In genomic region chr11:117206111-117206510, GRCh38 we compare ENCODE assay signal across 7 cellular contexts. TPM values are rescaled to one million over a fixed set of nuclear protein-coding genes. Genes with fewer than 3 reads are reported as not detected.
DNase-seq lines count a peak whose midpoint lies in the region; ATAC-seq and TF ChIP-seq lines count a peak whose summit lies in the region.
"Not testable (repeated sequence)": the region's sequence is repeated elsewhere in the genome, so short reads cannot be mapped to it uniquely, and the experiment has no call there.

No MANE protein-coding gene starts in this region.

- not testable (repeated sequence) for H3K4me3 Mint-ChIP-seq in H9; chondrocyte (ENCODE audit: unreplicated experiment); mesothelial cell of epicardium; osteocyte (ENCODE audit: unreplicated experiment)

- not testable (repeated sequence) for H3K9ac ChIP-seq in H9 (ENCODE audit: extremely low read depth, insufficient read length, low read length)
- H3K9ac ChIP-seq in adipocyte (ENCODE audit: low read length) = peak overlapping the region; percentile 18

- H3K4me1 ChIP-seq in H9 (ENCODE audit: insufficient read depth, low read length) = not testable (repeated sequence)
- peaks cover 40% of the 10 kb centered on the region for H3K4me1 ChIP-seq in adipocyte (ENCODE audit: control insufficient read depth, insufficient read depth, low read length)
- H3K4me1 ChIP-seq in heart right ventricle = peaks cover 0 to 45% (median 22%) of the 10 kb centered on the region in 9 donors
- H3K4me1 ChIP-seq in thoracic aorta (ENCODE audit: control insufficient read depth in 1 of 2, low read depth in 2 of 2) = peaks cover 5 to 34% of the 10 kb centered on the region in 2 donors

- H3K4me3 ChIP-seq in adipocyte (ENCODE audit: low read length); heart right ventricle; thoracic aorta: not testable (repeated sequence)

- not testable (repeated sequence) for H4K8ac ChIP-seq in H9 (replicated peaks; ENCODE audit: insufficient read length, low read depth, low read length)

- not testable (repeated sequence) for H3K4me1 Mint-ChIP-seq in H9, mesothelial cell of epicardium
- H3K4me1 Mint-ChIP-seq in chondrocyte (ENCODE audit: low read depth) (peaks cover 43% of the 10 kb centered on the region), osteocyte (ENCODE audit: unreplicated experiment) (peaks cover 36% of the 10 kb centered on the region)

- H3K9me3 ChIP-seq in H9 (ENCODE audit: control insufficient read depth, low read depth, low read length); adipocyte (ENCODE audit: control insufficient read depth, low read length); heart right ventricle; thoracic aorta: not testable (repeated sequence)

- peaks cover 24% of the 10 kb centered on the region for H3K36me3 ChIP-seq in adipocyte (ENCODE audit: control insufficient read depth, insufficient read depth, low read length, severe bottlenecking)
- peaks cover 0 to 50% (median 11%) of the 10 kb centered on the region in 9 donors for H3K36me3 ChIP-seq in heart right ventricle
- peaks cover 40% of the 10 kb centered on the region for H3K36me3 ChIP-seq in thoracic aorta

- not testable (repeated sequence) for H4K20me1 ChIP-seq in H9 (ENCODE audit: control insufficient read depth, insufficient read depth, insufficient read length)

- not testable (repeated sequence) for H3K9me3 Mint-ChIP-seq in H9; chondrocyte (ENCODE audit: low read depth); mesothelial cell of epicardium; osteocyte (ENCODE audit: unreplicated experiment)

- not testable (repeated sequence) for TF ChIP-seq CTCF in H9 (conservative IDR thresholded peaks at IDR 0.05); chondrocyte (IDR thresholded peaks at IDR 0.05); heart right ventricle (IDR thresholded peaks at IDR 0.05); mesothelial cell of epicardium (IDR thresholded peaks at IDR 0.05; ENCODE audit: unreplicated experiment); osteocyte (IDR thresholded peaks at IDR 0.05); thoracic aorta (IDR thresholded peaks at IDR 0.05)

- H3K27me3 ChIP-seq in H9 (ENCODE audit: insufficient read depth, low read length); adipocyte (replicated peaks; ENCODE audit: control insufficient read depth, insufficient read depth, low read length); heart right ventricle; thoracic aorta (replicated peaks; ENCODE audit: insufficient read depth): not testable (repeated sequence)

- not testable (repeated sequence) for H3K4ac ChIP-seq in H9 (ENCODE audit: low read depth, low read length)

- ATAC-seq in heart right ventricle = peak in 5 of 8 donors; percentile 1 to 6 (median 2)
- ATAC-seq in thoracic aorta (ENCODE audit: insufficient number of reproducible peaks, low FRiP score, low read depth) = not testable (repeated sequence)

- not testable (repeated sequence) for H2BK15ac ChIP-seq in H9 (ENCODE audit: low read depth, low read length)

- H2BK12ac ChIP-seq in H9 (ENCODE audit: insufficient read length, low read depth, low read length) = not testable (repeated sequence)

- not testable (repeated sequence) for H2AFZ ChIP-seq in H9 (ENCODE audit: low read length)

- H2BK5ac ChIP-seq in H9 (ENCODE audit: insufficient read length, low read length) = not testable (repeated sequence)

- not testable (repeated sequence) for H3K23me2 ChIP-seq in H9 (ENCODE audit: insufficient read length, low read depth, low read length, poor library complexity, severe bottlenecking)

- H3K27ac ChIP-seq in H9 (ENCODE audit: insufficient read length, low read depth, low read length) = not testable (repeated sequence)
- H3K27ac ChIP-seq in heart right ventricle = peak overlapping the region in 3 of 10 donors; percentile 19 to 34 (median 31)
- H3K27ac ChIP-seq in thoracic aorta = peak overlapping the region; percentile 86 to 99

- not testable (repeated sequence) for H2BK120ac ChIP-seq in H9 (ENCODE audit: low read depth, low read length, poor library complexity, severe bottlenecking)

- not testable (repeated sequence) for H2BK20ac ChIP-seq in H9 (ENCODE audit: low read depth, low read length, poor library complexity, severe bottlenecking)

- peaks cover 10 to 32% (median 29%) of the 10 kb centered on the region in 3 experiments; a peak in 6 of 7 replicates for H3K36me3 Mint-ChIP-seq in H9 (ENCODE audit: insufficient read depth in 1 of 3, low read depth in 3 of 3)
- H3K36me3 Mint-ChIP-seq in chondrocyte (ENCODE audit: low read depth) = peaks cover 35% of the 10 kb centered on the region
- H3K36me3 Mint-ChIP-seq in mesothelial cell of epicardium = peaks cover 15% of the 10 kb centered on the region
- H3K36me3 Mint-ChIP-seq in osteocyte (ENCODE audit: unreplicated experiment) = peaks cover 28% of the 10 kb centered on the region

- not testable (repeated sequence) for H3K23ac ChIP-seq in H9 (ENCODE audit: insufficient read length, low read depth, low read length)

- not testable (repeated sequence) for H3K27me3 Mint-ChIP-seq in H9 (ENCODE audit: low read depth); chondrocyte (ENCODE audit: low read depth); mesothelial cell of epicardium (ENCODE audit: low read depth); osteocyte (ENCODE audit: unreplicated experiment)

- not testable (repeated sequence) for H4K91ac ChIP-seq in H9 (ENCODE audit: insufficient read length, low read depth, low read length)

- not testable (repeated sequence) for H4K5ac ChIP-seq in H9 (ENCODE audit: insufficient read length, low read depth, low read length)

- DNase-seq in H9; adipocyte (ENCODE audit: low read depth); chondrocyte (ENCODE audit: low spot score); heart right ventricle; mesothelial cell of epicardium (ENCODE audit: low spot score in 2 of 2, unreplicated experiment in 2 of 2); osteocyte (ENCODE audit: extremely low spot score, unreplicated experiment); thoracic aorta (ENCODE audit: low spot score): not testable (repeated sequence)

- not testable (repeated sequence) for H3K18ac ChIP-seq in H9 (ENCODE audit: insufficient read length, low read depth, low read length)

- not testable (repeated sequence) for H3K79me2 ChIP-seq in H9 (ENCODE audit: insufficient read depth, low read length)

- H3K4me2 ChIP-seq in H9 (ENCODE audit: insufficient read depth, insufficient read length, low read length) = not testable (repeated sequence)

- not testable (repeated sequence) for H3K14ac ChIP-seq in H9 (ENCODE audit: insufficient read depth, low read length)

- not testable (repeated sequence) for H2AK5ac ChIP-seq in H9 (ENCODE audit: insufficient read length, low read length)

- not testable (repeated sequence) for H3T11ph ChIP-seq in H9 (ENCODE audit: low read length)

- intact Hi-C loops in heart right ventricle (cut with DNase I) = loop anchor here in 4 of 10 donors (5.0 kb wide), 1 partner anchor 74 kb away; no protein-coding TSS in a partner anchor

- no CpG with 5 or more reads among the region's 8 CpGs for WGBS in H9 (ENCODE audit: extremely low coverage, insufficient read length, low lambda C conversion rate)
- 64 to 79% methylated on average over 7 to 8 of the region's 8 CpGs for WGBS in heart right ventricle, 2 donors

- peak overlapping the region in 2 of 3 experiments; percentile 70 to 85; a peak in 2 of 7 replicates for H3K27ac Mint-ChIP-seq in H9
- H3K27ac Mint-ChIP-seq in chondrocyte (ENCODE audit: unreplicated experiment) = peak overlapping the region; percentile 86
- peak overlapping the region; percentile 34 for H3K27ac Mint-ChIP-seq in mesothelial cell of epicardium
- H3K27ac Mint-ChIP-seq in osteocyte (ENCODE audit: unreplicated experiment) = peak overlapping the region; percentile 77

- H3K79me1 ChIP-seq in H9 (ENCODE audit: insufficient read depth, low read depth, low read length, poor library complexity, severe bottlenecking) = not testable (repeated sequence)

- H3K56ac ChIP-seq in H9 (ENCODE audit: insufficient read length, low read depth, low read length) = not testable (repeated sequence)

RNA-seq across cellular contexts. Expression of gene TAGLN, which starts 6.9 kb away (rescaled TPM):
- total RNA-seq in H9 (2021) = 176 and 188 TPM in 2 replicates
- 854 to 4,666 TPM (median 4,556 TPM) in 3 replicates for total RNA-seq in chondrocyte
- total RNA-seq in heart right ventricle = 100 to 1,000 TPM in 5 of 10 donors, 10 to 100 TPM in 5; 71.7 to 215 (median 99.9) TPM
- 100 to 1,000 TPM; 319 to 883 TPM for polyA plus RNA-seq in heart right ventricle
- total RNA-seq in mesothelial cell of epicardium = 192 to 206 TPM (median 197 TPM) in 3 replicates
- 711 and 715 TPM in 2 replicates for total RNA-seq in osteocyte
- over 10,000 TPM in 1 of 2 donors, 1,000 to 10,000 TPM in 1; 6,975 to 13,974 TPM for total RNA-seq in thoracic aorta

RNA-seq across cellular contexts. Expression of gene PCSK7, which starts 25.8 kb away (rescaled TPM):
- 50.7 and 53.9 TPM in 2 replicates for total RNA-seq in H9 (2021)
- 42.8 to 71.0 TPM (median 43.0 TPM) in 3 replicates for total RNA-seq in chondrocyte
- total RNA-seq in heart right ventricle = 10 to 100 TPM; 20.5 to 33.6 (median 26.2) TPM
- 10 to 100 TPM; 29.8 to 47.0 TPM for polyA plus RNA-seq in heart right ventricle
- 57.0 to 66.0 TPM (median 64.4 TPM) in 3 replicates for total RNA-seq in mesothelial cell of epicardium
- total RNA-seq in osteocyte = 57.5 and 65.0 TPM in 2 replicates
- 10 to 100 TPM; 41.4 to 90.2 TPM for total RNA-seq in thoracic aorta

RNA-seq across cellular contexts. Expression of gene RNF214, which starts 26.4 kb away (rescaled TPM):
- 25.4 and 26.0 TPM in 2 replicates for total RNA-seq in H9 (2021)
- total RNA-seq in chondrocyte = 21.8 to 26.1 TPM (median 24.7 TPM) in 3 replicates
- 10 to 100 TPM; 20.3 to 33.5 (median 27.6) TPM for total RNA-seq in heart right ventricle
- polyA plus RNA-seq in heart right ventricle = 1 to 10 TPM; 7.3 to 7.7 TPM
- 39.5 to 44.8 TPM (median 39.9 TPM) in 3 replicates for total RNA-seq in mesothelial cell of epicardium
- 32.8 and 34.2 TPM in 2 replicates for total RNA-seq in osteocyte
- total RNA-seq in thoracic aorta = 10 to 100 TPM; 14.6 to 21.8 TPM

RNA-seq across cellular contexts. Expression of gene SIDT2, which starts 27.6 kb away (rescaled TPM):
- total RNA-seq in H9 (2021) (18.3 and 20.9 TPM in 2 replicates), chondrocyte (32.4 to 42.5 TPM (median 38.8 TPM) in 3 replicates), heart right ventricle (10 to 100 TPM; 16.2 to 33.6 (median 22.0) TPM), mesothelial cell of epicardium (37.6 to 41.7 TPM (median 39.4 TPM) in 3 replicates), osteocyte (65.5 and 67.3 TPM in 2 replicates), thoracic aorta (10 to 100 TPM; 55.9 to 82.2 TPM)
- 10 to 100 TPM; 13.0 to 28.1 TPM for polyA plus RNA-seq in heart right ventricle

Comparison
In these comparisons a context has a peak if more than half of its experiments do, and no peak if none do; other contexts are left out.
1. H3K27ac Mint-ChIP-seq: peak in every context shown above with its lines; median percentile 86 in chondrocyte; 78 in H9; 77 in osteocyte; 34 in mesothelial cell of epicardium.